1 cellular context compared by ENCODE assay signal in the genomic region with DNA sequence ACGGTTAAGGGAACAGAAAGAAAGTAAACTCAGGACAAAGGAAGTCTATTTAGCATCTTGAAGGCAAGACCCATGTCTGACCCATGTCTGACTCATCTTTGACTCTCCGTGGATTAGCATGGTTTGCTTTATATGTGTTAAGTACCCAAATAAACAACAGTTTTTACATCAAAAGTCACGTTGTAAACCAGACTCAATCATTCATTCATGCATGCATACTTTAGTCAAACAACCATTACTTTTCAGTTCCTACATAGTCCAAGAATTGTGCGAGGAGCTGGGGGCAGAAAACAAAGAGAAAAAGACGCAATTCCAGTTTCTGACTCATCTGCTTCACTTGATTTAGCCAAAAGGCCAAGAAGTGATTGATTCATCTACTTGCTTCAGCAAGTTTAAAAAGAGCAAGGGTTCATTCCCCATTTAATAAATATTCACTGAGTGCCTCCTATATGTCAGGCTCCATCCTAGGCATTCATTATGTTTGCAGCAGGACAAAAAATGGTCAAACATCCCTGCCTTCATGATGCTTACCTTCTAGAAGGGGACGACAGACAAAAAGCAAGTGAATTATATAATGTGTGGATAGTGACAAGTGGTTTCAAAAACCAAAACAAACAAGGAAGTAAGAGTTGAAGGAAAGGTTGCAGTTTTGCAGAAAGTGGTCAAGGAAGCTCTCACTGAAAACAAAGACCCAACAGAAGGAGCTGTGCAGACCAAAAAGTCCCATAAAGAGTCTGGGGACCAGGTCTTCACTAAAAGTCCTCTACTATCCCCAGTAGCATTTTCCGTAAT.
TF ChIP-seq lines count a peak whose summit lies in the region.

No MANE protein-coding gene starts in this region.

TF ChIP-seq in IMR-90, 13 proteins besides CTCF, POLR2A, EP300 and RAD21 (continued from another document):
- TF ChIP-seq, protein P1, sequence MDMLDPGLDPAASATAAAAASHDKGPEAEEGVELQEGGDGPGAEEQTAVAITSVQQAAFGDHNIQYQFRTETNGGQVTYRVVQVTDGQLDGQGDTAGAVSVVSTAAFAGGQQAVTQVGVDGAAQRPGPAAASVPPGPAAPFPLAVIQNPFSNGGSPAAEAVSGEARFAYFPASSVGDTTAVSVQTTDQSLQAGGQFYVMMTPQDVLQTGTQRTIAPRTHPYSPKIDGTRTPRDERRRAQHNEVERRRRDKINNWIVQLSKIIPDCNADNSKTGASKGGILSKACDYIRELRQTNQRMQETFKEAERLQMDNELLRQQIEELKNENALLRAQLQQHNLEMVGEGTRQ (IDR thresholded peaks at IDR 0.05; ENCODE audit: low read depth, low read length): no peak
- TF ChIP-seq MAFK (IDR thresholded peaks at IDR 0.05; ENCODE audit: low read depth, low read length) (no peak; the same call in 1 of the 2 replicates), RFX5 (IDR thresholded peaks at IDR 0.05; ENCODE audit: low read depth, low read length) (no peak), FOS (IDR thresholded peaks at IDR 0.05; ENCODE audit: low read depth, low read length) (peak; percentile 78; the same call in 1 of the 2 replicates), MAZ (IDR thresholded peaks at IDR 0.05; ENCODE audit: borderline replicate concordance, low read depth, low read length) (peak; percentile 40; the same call in 1 of the 2 replicates), NFE2L2 (IDR thresholded peaks at IDR 0.05; ENCODE audit: low read depth, low read length) (no peak)
TF ChIP-seq in IMR-90: peak in this region for 3.
